ENCODE assay signal across 8 cellular contexts in the genomic region with DNA sequence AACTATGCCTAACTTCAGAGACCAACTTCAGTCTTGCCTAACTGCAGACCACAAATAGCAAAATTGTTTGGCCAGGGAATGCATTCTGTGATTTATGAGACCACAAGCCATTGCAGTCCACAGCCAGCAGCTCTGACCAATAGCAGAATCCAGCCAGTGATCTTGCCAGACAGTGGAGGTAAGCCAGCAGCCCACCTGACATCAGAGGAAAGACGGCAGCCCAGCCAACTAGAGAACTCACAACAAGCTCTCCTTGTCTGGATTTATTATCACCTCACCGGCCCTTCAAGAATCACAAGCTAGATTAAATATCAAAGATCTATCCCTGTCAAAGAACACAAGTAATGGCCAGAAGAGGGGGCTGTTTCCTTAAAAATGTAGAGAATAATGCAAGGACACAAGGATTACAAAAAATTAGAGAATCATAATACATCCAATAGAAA.
DNase-seq lines count a peak whose midpoint lies in the region; ATAC-seq and TF ChIP-seq lines count a peak whose summit lies in the region.

No MANE protein-coding gene starts in this region.

- H3K4me3 ChIP-seq in choroid plexus epithelial cell (ENCODE audit: low read depth, low read length), result no peak overlapping the region
- H3K4me3 ChIP-seq in smooth muscle cell, result no peak overlapping the region
- H3K4me3 ChIP-seq in Peyer's patch, result no peak overlapping the region

- H2AFZ ChIP-seq in smooth muscle cell (ENCODE audit: low read depth), result no peak overlapping the region

- H4K20me1 ChIP-seq in smooth muscle cell (ENCODE audit: low read depth), result no peaks in the 10 kb centered on the region

- H3K79me2 ChIP-seq in smooth muscle cell (ENCODE audit: low read depth), result no peaks in the 10 kb centered on the region

- H3K36me3 ChIP-seq in smooth muscle cell (ENCODE audit: low read depth) (no peaks in the 10 kb centered on the region), Peyer's patch (no peaks in the 10 kb centered on the region)

- DNase-seq in NCI-H524 (lab: John Stamatoyannopoulos, UW) (peak; percentile 48 to 77), choroid plexus epithelial cell (ENCODE audit: low read depth) (peak; percentile 60), smooth muscle cell (lab: John Stamatoyannopoulos, UW; ENCODE audit: unreplicated experiment) (no peak), Peyer's patch (no peak)
- no peak for DNase-seq in activated CD4-positive, alpha-beta T cell treated with anti-CD3 and anti-CD28 coated beads, Interleukin-2, amount 50 U/mL, for 1 hour

- H3K27ac ChIP-seq in 22Rv1 (no peak overlapping the region), smooth muscle cell (ENCODE audit: low read depth) (no peak overlapping the region), Peyer's patch (no peak overlapping the region)

- whole genome bisulfite sequencing in smooth muscle cell (ENCODE audit: low lambda C conversion rate), result 29% methylated on average over 2 of the region's 2 CpGs

- no peaks in the 10 kb centered on the region for H3K9me3 ChIP-seq in smooth muscle cell (replicated peaks; ENCODE audit: low read depth)
- no peaks in the 10 kb centered on the region for H3K9me3 ChIP-seq in Peyer's patch

- no peak overlapping the region for H3K9ac ChIP-seq in smooth muscle cell (ENCODE audit: low read depth)

- no peaks in the 10 kb centered on the region for H3F3A ChIP-seq in smooth muscle cell (ENCODE audit: low read depth)

- no peaks in the 10 kb centered on the region for H3K4me1 ChIP-seq in smooth muscle cell (ENCODE audit: low read depth)
- H3K4me1 ChIP-seq in Peyer's patch, result no peaks in the 10 kb centered on the region

- ATAC-seq in GM21529 (IDR thresholded peaks at IDR 0.05; ENCODE audit: unreplicated experiment) (peak; percentile 51), GM19324 (IDR thresholded peaks at IDR 0.05; ENCODE audit: low FRiP score, unreplicated experiment) (no peak)

- TF ChIP-seq POLR2A in Peyer's patch (IDR thresholded peaks at IDR 0.05), result no peak

- no peak overlapping the region for H3K4me2 ChIP-seq in smooth muscle cell

- H3K27me3 ChIP-seq in smooth muscle cell (ENCODE audit: low read depth) (no peaks in the 10 kb centered on the region), Peyer's patch (no peaks in the 10 kb centered on the region)

- TF ChIP-seq CTCF in 22Rv1 (IDR thresholded peaks at IDR 0.05) (peak; percentile 66), choroid plexus epithelial cell (conservative IDR thresholded peaks at IDR 0.05; ENCODE audit: low read depth, low read length) (peak; percentile 34), smooth muscle cell (IDR thresholded peaks at IDR 0.05; ENCODE audit: borderline replicate concordance, insufficient read depth, poor library complexity, severe bottlenecking) (peak; percentile 69), Peyer's patch (IDR thresholded peaks at IDR 0.05) (peak in 1 of 6 experiments; percentile 15)

Comparison
In these comparisons a context has a peak if more than half of its experiments do, and no peak if none do; other contexts are left out.
1. DNase-seq: peak in NCI-H524 (2 of 2) and choroid plexus epithelial cell (single experiment); none in smooth muscle cell (single experiment), activated CD4-positive, alpha-beta T cell treated with anti-CD3 and anti-CD28 coated beads, Interleukin-2, amount 50 U/mL, for 1 hour (single experiment) and Peyer's patch (0 of 3).